In the genomic region with DNA sequence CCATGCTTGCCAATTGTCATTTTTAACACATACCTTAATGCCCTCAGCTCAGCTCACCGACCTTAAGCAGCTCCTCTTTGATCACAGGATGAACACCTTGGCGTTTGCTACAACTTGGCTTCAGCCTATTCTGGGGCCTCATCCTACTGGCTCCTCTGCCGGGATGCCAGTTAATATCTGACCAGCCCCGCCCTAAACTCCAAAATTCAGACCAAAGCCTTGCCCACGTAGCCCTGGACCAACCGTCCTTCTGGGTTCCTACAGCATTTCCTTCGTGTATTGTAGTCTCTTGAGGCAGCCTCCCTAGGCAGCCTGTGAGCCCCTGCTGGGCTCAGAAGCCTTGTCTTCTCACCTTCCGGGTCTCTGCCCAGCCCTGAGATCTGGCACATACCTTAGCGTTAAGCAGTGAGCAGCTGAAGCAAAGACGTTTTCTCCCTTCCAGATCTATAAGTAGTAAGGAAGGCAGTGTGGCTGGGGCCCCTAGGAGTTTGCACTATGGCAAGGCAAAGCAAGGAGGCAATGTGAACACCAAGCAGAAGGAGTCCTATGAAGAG, we compare ENCODE assay signal across 9 cellular contexts. TPM values are rescaled to one million over a fixed set of nuclear protein-coding genes. Genes with fewer than 3 reads are reported as not detected.
DNase-seq lines count a peak whose midpoint lies in the region; ATAC-seq and TF ChIP-seq lines count a peak whose summit lies in the region.
"Had no signal": no experiment of that assay in that cellular context is flagged by ENCODE, and none has a peak within 500 bp of the region (broad histone marks: within the 10 kb centered on the region; RNA-seq: fewer than 3 reads in every experiment).

No MANE protein-coding gene starts in this region.

- CTCF ChIA-PET in activated CD4-positive, alpha-beta memory T cell treated with anti-CD3 and anti-CD28 coated beads, Interleukin-2, amount 10 ng/mL, durations not matched to agents 7 days and 5 days (lab: Charles Lee): no interaction called here

- H3K27ac ChIP-seq in hepatocyte (peak overlapping the region; percentile 89), gastrocnemius medialis (no peak overlapping the region)

- H3K4me2 ChIP-seq in hepatocyte: peak overlapping the region; percentile 90

- H3K9me3 ChIP-seq in hepatocyte (ENCODE audit: low read depth): no peaks in the 10 kb centered on the region
- no peaks in the 10 kb centered on the region for H3K9me3 ChIP-seq in gastrocnemius medialis

- peak overlapping the region; percentile 17 for H3K4me3 Mint-ChIP-seq in activated CD4-positive, alpha-beta memory T cell treated with anti-CD3 and anti-CD28 coated beads, Interleukin-2, amount 10 ng/mL, durations not matched to agents 7 days and 5 days

- H3K4me1 ChIP-seq in hepatocyte (ENCODE audit: insufficient read depth): peaks cover 16% of the 10 kb centered on the region
- peaks cover 0 to 9% of the 10 kb centered on the region in 2 donors for H3K4me1 ChIP-seq in gastrocnemius medialis

- ATAC-seq in gastrocnemius medialis: no peak
- no peak for ATAC-seq in GM19035 (IDR thresholded peaks at IDR 0.05; ENCODE audit: unreplicated experiment)
- no peak for ATAC-seq in HG03097 (IDR thresholded peaks at IDR 0.05; ENCODE audit: low FRiP score, unreplicated experiment)

- peaks cover 7% of the 10 kb centered on the region for H3K4me1 Mint-ChIP-seq in activated CD4-positive, alpha-beta memory T cell treated with anti-CD3 and anti-CD28 coated beads, Interleukin-2, amount 10 ng/mL, durations not matched to agents 7 days and 5 days

- H3K36me3 Mint-ChIP-seq in activated CD4-positive, alpha-beta memory T cell treated with anti-CD3 and anti-CD28 coated beads, Interleukin-2, amount 10 ng/mL, durations not matched to agents 7 days and 5 days (ENCODE audit: low read depth): no peaks in the 10 kb centered on the region

- no peaks in the 10 kb centered on the region for H3K9me2 ChIP-seq in hepatocyte (replicated peaks; ENCODE audit: insufficient read depth)

- no peak overlapping the region for H3K27ac Mint-ChIP-seq in activated CD4-positive, alpha-beta memory T cell treated with anti-CD3 and anti-CD28 coated beads, Interleukin-2, amount 10 ng/mL, durations not matched to agents 7 days and 5 days

- DNase-seq in GM12865 (ENCODE audit: low read depth) (no peak), hepatocyte (ENCODE audit: low spot score) (no peak), gastrocnemius medialis (no peak), NCI-H510A treated with DMSO at 0.1 percent for 48 hours (lab: John Stamatoyannopoulos, UW) (no peak), NCI-H1105 treated with DMSO at 0.1 percent for 48 hours (lab: John Stamatoyannopoulos, UW) (no peak)
- DNase-seq in activated CD4-positive, alpha-beta memory T cell treated with anti-CD3 and anti-CD28 coated beads, Interleukin-2, amount 10 ng/mL, durations not matched to agents 7 days and 5 days: no peak

- H4K20me1 ChIP-seq in hepatocyte (ENCODE audit: insufficient read depth, poor library complexity, severe bottlenecking): no peaks in the 10 kb centered on the region

- no peaks in the 10 kb centered on the region for H3K9me3 Mint-ChIP-seq in activated CD4-positive, alpha-beta memory T cell treated with anti-CD3 and anti-CD28 coated beads, Interleukin-2, amount 10 ng/mL, durations not matched to agents 7 days and 5 days

- 29% methylated on average over 10 of the region's 10 CpGs for WGBS in hepatocyte (ENCODE audit: low lambda C conversion rate, missing lambda C conversion rate)

- H3K4me3 ChIP-seq in GM12865 (ENCODE audit: low read depth, low read length) (peak overlapping the region; percentile 48), hepatocyte (peak overlapping the region; percentile 71), gastrocnemius medialis (peak overlapping the region; percentile 47 to 59 (median 51))

- peak overlapping the region; percentile 91 for H2AFZ ChIP-seq in hepatocyte

- POLR2A ChIA-PET in activated CD4-positive, alpha-beta memory T cell treated with anti-CD3 and anti-CD28 coated beads, Interleukin-2, amount 10 ng/mL, durations not matched to agents 7 days and 5 days (lab: Charles Lee): no interaction called here

- intact Hi-C loops in gastrocnemius medialis (cut with DNase I; ENCODE audit: low total_unique reads): no loop called here

- no peaks in the 10 kb centered on the region for H3K79me2 ChIP-seq in hepatocyte

- TF ChIP-seq CTCF in GM12865 (IDR thresholded peaks at IDR 0.05; ENCODE audit: insufficient read depth, low read depth, low read length, missing control alignments) (no peak), hepatocyte (IDR thresholded peaks at IDR 0.05; ENCODE audit: poor library complexity) (no peak), gastrocnemius medialis (IDR thresholded peaks at IDR 0.05 in 4 of 5, conservative IDR thresholded peaks at IDR 0.05 in 1 of 5) (no peak)

- no peaks in the 10 kb centered on the region for H3K27me3 ChIP-seq in hepatocyte
- peaks cover 14 to 27% (median 18%) of the 10 kb centered on the region in 3 donors for H3K27me3 ChIP-seq in gastrocnemius medialis

- no peaks in the 10 kb centered on the region for H3K36me3 ChIP-seq in hepatocyte (replicated peaks; ENCODE audit: insufficient read depth, low read depth)
- H3K36me3 ChIP-seq in gastrocnemius medialis: no peaks in the 10 kb centered on the region

- TF ChIP-seq POLR2A in gastrocnemius medialis (IDR thresholded peaks at IDR 0.05): no peak

- in situ Hi-C loops in gastrocnemius medialis (cut with MboI; ENCODE audit: low sequenced_read_pairs in 4 of 4): no loop called here

- peaks cover 48% of the 10 kb centered on the region for H3K27me3 Mint-ChIP-seq in activated CD4-positive, alpha-beta memory T cell treated with anti-CD3 and anti-CD28 coated beads, Interleukin-2, amount 10 ng/mL, durations not matched to agents 7 days and 5 days

RNA-seq across cellular contexts. Expression of a gene that starts 0.8 kb away (rescaled TPM):
- total RNA-seq in activated CD4-positive, alpha-beta memory T cell treated with anti-CD3 and anti-CD28 coated beads, Interleukin-2, amount 10 ng/mL, durations not matched to agents 7 days and 5 days: not detected
- 0.28 and 0.43 TPM in 2 replicates for total RNA-seq in hepatocyte
- polyA plus RNA-seq in hepatocyte: 0.24 and 0.75 TPM in 2 replicates
- total RNA-seq in gastrocnemius medialis: not detected
- total RNA-seq: T-helper 2 cell treated with Interferon-gamma antibody and Interleukin-4, amounts not matched to agents 100 ng/mL and 5 ng/mL, for 36 hours had no signal
